Comparison of ENCODE assay signal across 11 cellular contexts in genomic region chr19:29576761-29577661, GRCh38. TPM values are rescaled to one million over a fixed set of nuclear protein-coding genes. Genes with fewer than 3 reads are reported as not detected.
DNase-seq lines count a peak whose midpoint lies in the region; ATAC-seq and TF ChIP-seq lines count a peak whose summit lies in the region.
"Had no signal": no experiment of that assay in that cellular context is flagged by ENCODE, and none has a peak within 500 bp of the region (broad histone marks: within the 10 kb centered on the region; RNA-seq: fewer than 3 reads in every experiment).

No MANE protein-coding gene starts in this region.

- H3F3A ChIP-seq in GM23338 (replicated peaks; ENCODE audit: low read depth): no peaks in the 10 kb centered on the region

- CTCF ChIA-PET in Panc1 (lab: Charles Lee): no interaction called here

- POLR2A ChIA-PET in Panc1 (lab: Charles Lee): no interaction called here

- no peak overlapping the region for H3K4me2 ChIP-seq in GM23338

- H3K27me3 ChIP-seq in GM23338 (ENCODE audit: insufficient read depth): no peaks in the 10 kb centered on the region
- H3K27me3 ChIP-seq in Panc1 (ENCODE audit: control insufficient read depth, insufficient read depth, low read length): peaks cover 52% of the 10 kb centered on the region
- H3K27me3 ChIP-seq in uterus: no peaks in the 10 kb centered on the region

- intact Hi-C loops in Panc1 (cut with micrococcal nuclease; ENCODE audit: unreplicated experiment) (no loop called here), uterus (cut with DNase I; ENCODE audit: low total_unique reads) (no loop called here)

- TF ChIP-seq CTCF in GM23338 (conservative IDR thresholded peaks at IDR 0.05; ENCODE audit: low read depth in 2 of 2) (no peak), Panc1 (IDR thresholded peaks at IDR 0.05) (no peak), uterus (IDR thresholded peaks at IDR 0.05) (no peak)

- no peaks in the 10 kb centered on the region for H3K79me2 ChIP-seq in GM23338 (replicated peaks; ENCODE audit: insufficient read depth)

- H4K20me1 ChIP-seq in GM23338 (replicated peaks; ENCODE audit: insufficient read depth): no peaks in the 10 kb centered on the region

- H3K4me1 ChIP-seq in GM23338 (ENCODE audit: insufficient read depth) (peaks cover 11% of the 10 kb centered on the region; the same call in 1 of the 2 replicates), Panc1 (ENCODE audit: control insufficient read depth, insufficient read depth, low read length) (no peaks in the 10 kb centered on the region), uterus (no peaks in the 10 kb centered on the region)

- H3K36me3 Mint-ChIP-seq in GM23338 (ENCODE audit: low read depth): no peaks in the 10 kb centered on the region

- ATAC-seq in GM23338 (peak; percentile 36), Panc1 (peak; percentile 26; the same call in 1 of the 2 replicates)
- ATAC-seq: left ventricle myocardium superior had no signal

- H3K36me3 ChIP-seq in GM23338 (ENCODE audit: insufficient read depth) (no peaks in the 10 kb centered on the region), Panc1 (ENCODE audit: control insufficient read depth, insufficient read depth, low read length) (no peaks in the 10 kb centered on the region), uterus (no peaks in the 10 kb centered on the region)

- H2AFZ ChIP-seq in GM23338: 0 out of 2 replicates have a peak overlapping the region, but pooled peaks have one; percentile 38

- H3K4me3 Mint-ChIP-seq in GM23338: no peak overlapping the region

- H3K27ac ChIP-seq in GM23338 (ENCODE audit: low read depth): no peak overlapping the region
- no peak overlapping the region for H3K27ac ChIP-seq in Panc1 (ENCODE audit: low read length)
- H3K27ac ChIP-seq in uterus: no peak overlapping the region

- peaks cover 4% of the 10 kb centered on the region for H3K27me3 Mint-ChIP-seq in GM23338 (ENCODE audit: insufficient read depth, low read depth, poor library complexity)

- H3K9me3 ChIP-seq in Panc1 (ENCODE audit: control insufficient read depth, insufficient read depth, low read depth, low read length) (no peaks in the 10 kb centered on the region), uterus (no peaks in the 10 kb centered on the region)

- H3K4me3 ChIP-seq in GM23338 (no peak overlapping the region), Panc1 (ENCODE audit: low read depth in 2 of 2, low read length in 2 of 2) (no peak overlapping the region), uterus (no peak overlapping the region)

- DNase-seq in ELR (ENCODE audit: low read depth) (peak; percentile 81), GM23338 (ENCODE audit: low spot score) (no peak), Panc1 (ENCODE audit: low read depth, low spot score) (no peak), mesenteric fat pad (ENCODE audit: low spot score) (peak; percentile 69), HUDEP-2 (lab: John Stamatoyannopoulos, UW; ENCODE audit: unreplicated experiment in 76 of 76) (no peak), uterus (no peak), COR-L47 (lab: John Stamatoyannopoulos, UW) (no peak)
- no peak for DNase-seq in NK-92 treated with Interleukin-12 subunit alpha and Interleukin-12 subunit beta, amount 100 ng/mL, for 24 hours (lab: John Stamatoyannopoulos, UW)
- DNase-seq: endodermal cell, left ventricle myocardium superior, NCI-H510A had no signal

- H3K4me1 Mint-ChIP-seq in GM23338: peaks cover 18% of the 10 kb centered on the region

- H3K9me3 Mint-ChIP-seq in GM23338: peaks cover 4% of the 10 kb centered on the region

- TF ChIP-seq POLR2A in uterus (IDR thresholded peaks at IDR 0.05): no peak

- in situ Hi-C loops in Panc1 (cut with HindIII; ENCODE audit: low pct_unique_long_range_greater_than_20kb, low sequenced_read_pairs): no loop called here

- H3K9me2 ChIP-seq in GM23338 (ENCODE audit: insufficient read depth): no peaks in the 10 kb centered on the region

- no TSS peak for BruUV-seq in Panc1 (replicated peaks; lab: Mats Ljungman, UMichigan)

- H3K27ac Mint-ChIP-seq in GM23338: peak overlapping the region; percentile 22; the same call in 1 of the 2 replicates
- H3K27ac Mint-ChIP-seq: endodermal cell had no signal

TF ChIP-seq in GM23338, 12 proteins besides CTCF, POLR2A, EP300 and RAD21:
- TF ChIP-seq REST (IDR thresholded peaks at IDR 0.05; ENCODE audit: unreplicated experiment) (no peak), ETS1 (IDR thresholded peaks at IDR 0.05) (no peak), STAT1 (IDR thresholded peaks at IDR 0.05; ENCODE audit: unreplicated experiment) (no peak), CREB1 (CRISPR knock-in tag; IDR thresholded peaks at IDR 0.05; ENCODE audit: low read depth) (no peak)
TF ChIP-seq in GM23338: peak in this region for 0.

RNA-seq across cellular contexts. Expression of gene POP4, which starts 29.1 kb away (rescaled TPM):
- 35.5 and 37.2 TPM in 2 replicates for total RNA-seq in GM23338 (2014; rRNA removed; shearing (Covaris generic))
- polyA plus RNA-seq in GM23338 (2016; fragmentation: Nextera tagmentation; extraction: Ambion mirVana): 58.3 and 62.0 TPM in 2 replicates
- total RNA-seq in Panc1 (2021; ENCODE audit: unreplicated experiment) (116 TPM), mesenteric fat pad (57.4 TPM), uterus (10 to 100 TPM; 10.3 to 54.0 (median 36.4) TPM)
- polyA plus RNA-seq in Panc1 (2012; ENCODE audit: insufficient read length): 77.5 TPM

RNA-seq across cellular contexts. Expression of gene VSTM2B, which starts 51.2 kb away (rescaled TPM):
- total RNA-seq in GM23338 (2014; rRNA removed; shearing (Covaris generic)): 0.54 and 1.8 TPM in 2 replicates
- 1.2 and 1.8 TPM in 2 replicates for polyA plus RNA-seq in GM23338 (2016; fragmentation: Nextera tagmentation; extraction: Ambion mirVana)
- total RNA-seq in Panc1 (2021; ENCODE audit: unreplicated experiment): not detected
- polyA plus RNA-seq in Panc1 (2012; ENCODE audit: insufficient read length): not detected
- total RNA-seq in mesenteric fat pad: not detected
- total RNA-seq in uterus: not detected
- total RNA-seq: left ventricle myocardium superior had no signal

Comparison
In these comparisons a context has a peak if more than half of its experiments do, and no peak if none do; other contexts are left out.
1. DNase-seq: peak in ELR (single experiment) and mesenteric fat pad (single experiment); none in GM23338 (single experiment), Panc1 (single experiment), HUDEP-2 (0 of 76), uterus (0 of 2), COR-L47 (single experiment) and NK-92 treated with Interleukin-12 subunit alpha and Interleukin-12 subunit beta, amount 100 ng/mL, for 24 hours (single experiment).